Comparison of ENCODE assay signal across 31 cellular contexts in the genomic region with DNA sequence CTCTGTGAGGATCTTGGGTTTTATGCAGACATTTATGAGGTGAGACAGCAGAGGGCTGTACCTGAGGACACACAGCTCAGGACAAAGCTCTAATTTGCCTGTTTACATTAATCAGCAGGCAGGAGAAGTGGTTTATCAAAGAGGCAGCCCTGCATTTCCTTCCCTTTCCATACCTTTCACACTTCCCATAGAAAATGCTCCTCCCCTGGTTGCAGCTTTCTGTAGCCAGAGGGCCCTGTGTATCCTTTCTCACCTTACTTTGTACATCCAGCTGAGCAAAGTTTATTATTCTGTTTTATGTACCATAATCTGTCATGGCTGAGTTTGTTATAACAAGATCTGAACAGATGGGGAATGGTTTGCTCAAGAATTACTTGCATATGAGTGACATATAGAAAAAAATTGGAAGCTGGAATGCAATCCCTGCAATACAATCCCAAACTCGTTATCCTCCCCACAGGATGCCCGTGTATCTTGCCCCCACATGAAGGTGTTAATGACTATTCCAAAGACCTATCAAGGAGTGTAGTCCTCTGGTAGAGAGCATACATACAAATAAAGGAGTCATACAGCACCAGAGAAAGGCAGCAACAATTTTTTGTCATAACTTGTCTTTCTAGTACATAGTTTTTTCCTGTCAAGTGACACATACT.
"Had no signal": no experiment of that assay in that cellular context is flagged by ENCODE, and none has a peak within 500 bp of the region (broad histone marks: within the 10 kb centered on the region; RNA-seq: fewer than 3 reads in every experiment).

No MANE protein-coding gene starts in this region.

- H3K9ac ChIP-seq: neural progenitor cell had no signal

- H3K9me3 ChIP-seq: ascending aorta, right atrium auricular region, uterus had no signal

- DNase-seq: activated CD4-positive, alpha-beta T cell treated with anti-CD3 and anti-CD28 coated beads, Interleukin-2, amount 50 U/mL, for 1 hour; activated effector memory CD4-positive, alpha-beta T cell treated with anti-CD3 and anti-CD28 coated beads, Interleukin-2, amount 50 U/mL, for 16 hours; activated naive CD4-positive, alpha-beta T cell treated with anti-CD3 and anti-CD28 coated beads, Interleukin-2, amount 10 ng/mL, durations not matched to agents 7 days and 5 days; activated naive CD8-positive, alpha-beta T cell treated with anti-CD3 and anti-CD28 coated beads, Interleukin-2, amount 10 ng/mL, durations not matched to agents 7 days and 5 days; caudate nucleus; cortex of kidney; foreskin fibroblast; head of caudate nucleus; hypothalamus; immature natural killer cell; kidney; left colon; mammary epithelial cell; midbrain; naive thymus-derived CD4-positive, alpha-beta T cell; stimulated activated CD4-positive, alpha-beta T cell treated with anti-CD3 and anti-CD28 coated beads, Interleukin-1b, Interleukin-23, amount 100 ng/mL, for 48 hours; stimulated activated CD4-positive, alpha-beta T cell treated with anti-CD3 and anti-CD28 coated beads, Interleukin-4, amount 100 ng/mL, for 4 hours; stimulated activated CD8-positive, alpha-beta memory T cell treated with anti-CD3 and anti-CD28 coated beads, Interleukin-4, amount 100 ng/mL, for 48 hours; stimulated activated naive CD8-positive, alpha-beta T cell treated with anti-CD3 and anti-CD28 coated beads, Interleukin-15, amount 100 ng/mL, for 72 hours; substantia nigra; T1000; uterus had no signal

- H3K4me3 Mint-ChIP-seq: activated naive CD4-positive, alpha-beta T cell treated with anti-CD3 and anti-CD28 coated beads, Interleukin-2, amount 10 ng/mL, durations not matched to agents 7 days and 5 days; activated naive CD8-positive, alpha-beta T cell treated with anti-CD3 and anti-CD28 coated beads, Interleukin-2, amount 10 ng/mL, durations not matched to agents 7 days and 5 days; activated T-helper 1 cell treated with anti-CD3 and anti-CD28 coated beads, Interleukin-12 subunit alpha, Interleukin-12 subunit beta, Interleukin-2, Interleukin-4 antibody, amounts not matched to agents 30 ng/mL and 10 ng/mL and 1 ng/mL, durations not matched to agents 14 hours and 24 hours and 36 hours; immature natural killer cell; naive thymus-derived CD4-positive, alpha-beta T cell; neural progenitor cell; stimulated activated memory B cell treated with anti-CD40 and anti-IgM and Interleukin-4, amounts not matched to agents 10 μg/mL and 1 μg/mL and 100 μg/mL, for 72 hours; stimulated activated naive CD8-positive, alpha-beta T cell treated with anti-CD3 and anti-CD28 coated beads, Interleukin-15, amount 100 ng/mL, for 72 hours; T-helper 1 cell treated with Interleukin-12 subunit alpha and Interleukin-12 subunit beta and Interleukin-4 antibody, amounts not matched to agents 30 μg/mL and 1 μg/mL, for 36 hours; type B pancreatic cell had no signal

- H3K4me2 ChIP-seq: neural progenitor cell, smooth muscle cell had no signal

- H3K27ac ChIP-seq: ascending aorta, neural progenitor cell, right atrium auricular region, uterus had no signal

- H2AFZ ChIP-seq: neural progenitor cell had no signal

- H3K27ac Mint-ChIP-seq: activated naive CD4-positive, alpha-beta T cell treated with anti-CD3 and anti-CD28 coated beads, Interleukin-2, amount 10 ng/mL, durations not matched to agents 7 days and 5 days; activated naive CD8-positive, alpha-beta T cell treated with anti-CD3 and anti-CD28 coated beads, Interleukin-2, amount 10 ng/mL, durations not matched to agents 7 days and 5 days; activated T-helper 1 cell treated with anti-CD3 and anti-CD28 coated beads, Interleukin-12 subunit alpha, Interleukin-12 subunit beta, Interleukin-2, Interleukin-4 antibody, amounts not matched to agents 30 ng/mL and 10 ng/mL and 1 ng/mL, durations not matched to agents 14 hours and 24 hours and 36 hours; immature natural killer cell; naive thymus-derived CD4-positive, alpha-beta T cell; neural progenitor cell; stimulated activated memory B cell treated with anti-CD40 and anti-IgM and Interleukin-4, amounts not matched to agents 10 μg/mL and 1 μg/mL and 100 μg/mL, for 72 hours; stimulated activated naive CD8-positive, alpha-beta T cell treated with anti-CD3 and anti-CD28 coated beads, Interleukin-15, amount 100 ng/mL, for 72 hours; T-helper 1 cell treated with Interleukin-12 subunit alpha and Interleukin-12 subunit beta and Interleukin-4 antibody, amounts not matched to agents 30 μg/mL and 1 μg/mL, for 36 hours; type B pancreatic cell had no signal

- H3K36me3 Mint-ChIP-seq: activated naive CD4-positive, alpha-beta T cell treated with anti-CD3 and anti-CD28 coated beads, Interleukin-2, amount 10 ng/mL, durations not matched to agents 7 days and 5 days; activated naive CD8-positive, alpha-beta T cell treated with anti-CD3 and anti-CD28 coated beads, Interleukin-2, amount 10 ng/mL, durations not matched to agents 7 days and 5 days; naive thymus-derived CD4-positive, alpha-beta T cell; neural progenitor cell; stimulated activated memory B cell treated with anti-CD40 and anti-IgM and Interleukin-4, amounts not matched to agents 10 μg/mL and 1 μg/mL and 100 μg/mL, for 72 hours; type B pancreatic cell had no signal

- ATAC-seq: esophagus mucosa; left colon; naive thymus-derived CD4-positive, alpha-beta T cell; stimulated activated memory B cell treated with anti-CD40 and anti-IgM and Interleukin-4, amounts not matched to agents 10 μg/mL and 1 μg/mL and 100 μg/mL, for 72 hours; stimulated activated naive CD8-positive, alpha-beta T cell treated with anti-CD3 and anti-CD28 coated beads, Interleukin-15, amount 100 ng/mL, for 72 hours had no signal

- H3K27me3 Mint-ChIP-seq: activated naive CD4-positive, alpha-beta T cell treated with anti-CD3 and anti-CD28 coated beads, Interleukin-2, amount 10 ng/mL, durations not matched to agents 7 days and 5 days; activated naive CD8-positive, alpha-beta T cell treated with anti-CD3 and anti-CD28 coated beads, Interleukin-2, amount 10 ng/mL, durations not matched to agents 7 days and 5 days; naive thymus-derived CD4-positive, alpha-beta T cell; stimulated activated memory B cell treated with anti-CD40 and anti-IgM and Interleukin-4, amounts not matched to agents 10 μg/mL and 1 μg/mL and 100 μg/mL, for 72 hours; type B pancreatic cell had no signal

- H3K27me3 ChIP-seq: ascending aorta, neural progenitor cell, right atrium auricular region, uterus had no signal

- H3K4me1 Mint-ChIP-seq: activated naive CD4-positive, alpha-beta T cell treated with anti-CD3 and anti-CD28 coated beads, Interleukin-2, amount 10 ng/mL, durations not matched to agents 7 days and 5 days; activated naive CD8-positive, alpha-beta T cell treated with anti-CD3 and anti-CD28 coated beads, Interleukin-2, amount 10 ng/mL, durations not matched to agents 7 days and 5 days; immature natural killer cell; naive thymus-derived CD4-positive, alpha-beta T cell; stimulated activated memory B cell treated with anti-CD40 and anti-IgM and Interleukin-4, amounts not matched to agents 10 μg/mL and 1 μg/mL and 100 μg/mL, for 72 hours; stimulated activated naive CD8-positive, alpha-beta T cell treated with anti-CD3 and anti-CD28 coated beads, Interleukin-15, amount 100 ng/mL, for 72 hours had no signal

- H3K4me3 ChIP-seq: ascending aorta, neural progenitor cell, right atrium auricular region, smooth muscle cell, uterus had no signal

- H3K9me3 Mint-ChIP-seq: activated naive CD4-positive, alpha-beta T cell treated with anti-CD3 and anti-CD28 coated beads, Interleukin-2, amount 10 ng/mL, durations not matched to agents 7 days and 5 days; activated naive CD8-positive, alpha-beta T cell treated with anti-CD3 and anti-CD28 coated beads, Interleukin-2, amount 10 ng/mL, durations not matched to agents 7 days and 5 days; activated T-helper 1 cell treated with anti-CD3 and anti-CD28 coated beads, Interleukin-12 subunit alpha, Interleukin-12 subunit beta, Interleukin-2, Interleukin-4 antibody, amounts not matched to agents 30 ng/mL and 10 ng/mL and 1 ng/mL, durations not matched to agents 14 hours and 24 hours and 36 hours; stimulated activated memory B cell treated with anti-CD40 and anti-IgM and Interleukin-4, amounts not matched to agents 10 μg/mL and 1 μg/mL and 100 μg/mL, for 72 hours; stimulated activated naive CD8-positive, alpha-beta T cell treated with anti-CD3 and anti-CD28 coated beads, Interleukin-15, amount 100 ng/mL, for 72 hours; type B pancreatic cell had no signal

- H3K36me3 ChIP-seq: ascending aorta, neural progenitor cell, right atrium auricular region, uterus had no signal
